Comparison of ENCODE assay signal across 11 cellular contexts in genomic region chr18:68797901-68798300, GRCh38. TPM values are rescaled to one million over a fixed set of nuclear protein-coding genes. Genes with fewer than 3 reads are reported as not detected.
DNase-seq lines count a peak whose midpoint lies in the region; ATAC-seq and TF ChIP-seq lines count a peak whose summit lies in the region.
"Had no signal": no experiment of that assay in that cellular context is flagged by ENCODE, and none has a peak within 500 bp of the region (broad histone marks: within the 10 kb centered on the region; RNA-seq: fewer than 3 reads in every experiment).

TSS of gene CCDC102B (plus strand) at chr18:68798080. CDS start at chr18:68836764, 38,684 bp downstream.

- 22 to 43% methylated on average over 1 of the region's 1 CpG for WGBS in tibial nerve, 2 donors

- no peak within 1 kb of the TSS for H3K27ac ChIP-seq in tibial nerve
- H3K27ac ChIP-seq: A549, suprapubic skin had no signal

- H3K36me3 ChIP-seq in tibial nerve, result no peaks in the 10 kb centered on the region
- H3K36me3 ChIP-seq: suprapubic skin had no signal

- H3K27me3 ChIP-seq in tibial nerve, result no peaks in the 10 kb centered on the region
- H3K27me3 ChIP-seq: suprapubic skin had no signal

- DNase-seq in NCI-H1436 (lab: John Stamatoyannopoulos, UW) (peak; percentile 1), NCI-H1436 treated with DMSO at 0.1 percent for 48 hours (lab: John Stamatoyannopoulos, UW) (no peak), left ventricle myocardium superior (no peak), tibial nerve (ENCODE audit: low spot score in 2 of 2) (no peak), D341Med (ENCODE audit: low spot score) (no peak)
- DNase-seq: effector CD8-positive, alpha-beta T cell had no signal

- H3K4me1 ChIP-seq in tibial nerve, result peaks cover 0 to 22% (median 0%) of the 10 kb centered on the region in 4 donors
- H3K4me1 ChIP-seq: A549 had no signal

- no peak for TF ChIP-seq POLR2A in tibial nerve (IDR thresholded peaks at IDR 0.05)

- intact Hi-C loops in left ventricle myocardium superior (cut with micrococcal nuclease), result no loop called here

- H3K4me3 ChIP-seq in WI38 (ENCODE audit: low read depth, low read length) (peak within 1 kb of the TSS; percentile 31), tibial nerve (peak within 1 kb of the TSS in 1 of 4 donors; percentile 7)
- H3K4me3 ChIP-seq: A549, suprapubic skin had no signal

- no peak for TF ChIP-seq EP300 in tibial nerve (IDR thresholded peaks at IDR 0.05)

- no peak for TF ChIP-seq CTCF in WI38 (IDR thresholded peaks at IDR 0.05; ENCODE audit: low read depth, low read length)
- no peak for TF ChIP-seq CTCF in tibial nerve (IDR thresholded peaks at IDR 0.05)

- no peaks in the 10 kb centered on the region for H3K9me3 ChIP-seq in tibial nerve
- H3K9me3 ChIP-seq: A549, suprapubic skin had no signal

- ATAC-seq in left ventricle myocardium superior (peak; percentile 82), GM18519 (IDR thresholded peaks at IDR 0.05; ENCODE audit: low FRiP score, unreplicated experiment) (no peak), GM18498 (IDR thresholded peaks at IDR 0.05; ENCODE audit: unreplicated experiment) (no peak)
- ATAC-seq: A549 had no signal

RNA-seq across cellular contexts. Expression of gene CCDC102B, which starts in this region (rescaled TPM):
- total RNA-seq in left ventricle myocardium superior (4.9 TPM), tibial nerve (10 to 100 TPM in 3 of 4 donors, 1 to 10 TPM in 1; 5.7 to 27.5 (median 15.3) TPM)
